10 cellular contexts compared by ENCODE assay signal in genomic region chr15:41561777-41562145, GRCh38. TPM values are rescaled to one million over a fixed set of nuclear protein-coding genes. Genes with fewer than 3 reads are reported as not detected.
DNase-seq lines count a peak whose midpoint lies in the region; ATAC-seq and TF ChIP-seq lines count a peak whose summit lies in the region.
"Had no signal": no experiment of that assay in that cellular context is flagged by ENCODE, and none has a peak within 500 bp of the region (broad histone marks: within the 10 kb centered on the region; RNA-seq: fewer than 3 reads in every experiment).

No MANE protein-coding gene starts in this region.

- 0 out of 2 replicates have a peak, but pooled peaks have one; percentile 8 for TF ChIP-seq CTCF in SK-N-SH (IDR thresholded peaks at IDR 0.05)

- no peaks in the 10 kb centered on the region for H3K9me2 ChIP-seq in SK-N-SH

- H3K4ac ChIP-seq in mesendoderm (ENCODE audit: low read depth, low read length) = no peak overlapping the region

- peak overlapping the region; percentile 70 for H3K56ac ChIP-seq in mesendoderm (ENCODE audit: low read length)

- POLR2A ChIA-PET in SK-N-SH (lab: Yijun Ruan, JAX) = no interaction called here

- H3K4me1 ChIP-seq in SK-N-SH (ENCODE audit: control insufficient read depth in 1 of 2, insufficient read depth in 2 of 2, low read depth in 1 of 2, low read length in 1 of 2) (peaks cover 4 to 37% of the 10 kb centered on the region in 2 experiments; a peak in 3 of 4 replicates), mesendoderm (ENCODE audit: control insufficient read depth, low read depth, low read length) (peaks cover 42% of the 10 kb centered on the region)

- no peak overlapping the region for H3K18ac ChIP-seq in mesendoderm (ENCODE audit: low read length)

- DNase-seq in SK-N-SH (no peak), fibroblast of peridontal ligament (ENCODE audit: extremely low read depth) (peak; percentile 31), mesendoderm (peak; percentile 60), ureter (ENCODE audit: low spot score) (peak; percentile 52), KG1 (lab: John Stamatoyannopoulos, UW) (no peak), AML-193 (lab: John Stamatoyannopoulos, UW) (no peak)
- no peak for DNase-seq in stimulated activated CD4-positive, alpha-beta T cell treated with anti-CD3 and anti-CD28 coated beads, Interleukin-4, amount 100 ng/mL, for 4 hours
- DNase-seq: NCI-H2029, SIG-M5 had no signal

- no peak overlapping the region for H2BK15ac ChIP-seq in mesendoderm (replicated peaks; ENCODE audit: low read depth)

- no peak overlapping the region for H2BK120ac ChIP-seq in mesendoderm (ENCODE audit: low read depth, low read length)

- no peaks in the 10 kb centered on the region for H4K20me1 ChIP-seq in SK-N-SH (ENCODE audit: insufficient read depth)

- no peak overlapping the region for H4K5ac ChIP-seq in mesendoderm (ENCODE audit: low read length)

- H3K36me3 ChIP-seq in SK-N-SH (replicated peaks in 1 of 2; ENCODE audit: control insufficient read depth in 1 of 2, insufficient read depth in 2 of 2, low read length in 1 of 2) (no peaks in the 10 kb centered on the region), mesendoderm (ENCODE audit: control insufficient read depth, insufficient read depth, low read length) (peaks cover 5% of the 10 kb centered on the region)

- no peak overlapping the region for H2BK5ac ChIP-seq in mesendoderm (ENCODE audit: low read length)

- no peak overlapping the region for H3K23ac ChIP-seq in mesendoderm (ENCODE audit: low read length)

- no peak for TF ChIP-seq EP300 in SK-N-SH (IDR thresholded peaks at IDR 0.05; ENCODE audit: borderline replicate concordance in 1 of 2, low read depth in 1 of 2, low read length in 1 of 2)

- H3K9me3 ChIP-seq in SK-N-SH = no peaks in the 10 kb centered on the region

- H2AK5ac ChIP-seq in mesendoderm (ENCODE audit: low read length) = no peak overlapping the region

- H2AFZ ChIP-seq in SK-N-SH (ENCODE audit: low read depth) = no peak overlapping the region

- no peak overlapping the region for H3K9ac ChIP-seq in SK-N-SH
- H3K9ac ChIP-seq in mesendoderm (ENCODE audit: low read length) = peak overlapping the region; percentile 36

- no peak overlapping the region for H3K4me2 ChIP-seq in SK-N-SH
- H3K4me2 ChIP-seq in mesendoderm (ENCODE audit: low read length) = no peak overlapping the region

- H3F3A ChIP-seq in SK-N-SH (replicated peaks; ENCODE audit: insufficient read depth) = peaks cover 20% of the 10 kb centered on the region

- H4K8ac ChIP-seq in mesendoderm (ENCODE audit: low read depth, low read length) = no peak overlapping the region

- H3K4me3 ChIP-seq in SK-N-SH (ENCODE audit: low read depth in 2 of 2, low read length in 1 of 2) (no peak overlapping the region), mesendoderm (ENCODE audit: low read length) (no peak overlapping the region)

- TF ChIP-seq RAD21 in SK-N-SH (IDR thresholded peaks at IDR 0.05; ENCODE audit: low read length) = no peak

- ATAC-seq in SK-N-SH treated with all-trans-retinoic acid at 6 μM for 48 hours = no peak

- no CpG with 5 or more reads among the region's 3 CpGs for WGBS in SK-N-SH (ENCODE audit: low lambda C conversion rate)
- WGBS in mesendoderm (ENCODE audit: extremely low coverage, insufficient coverage, low lambda C conversion rate) = no CpG with 5 or more reads among the region's 3 CpGs

- CTCF ChIA-PET in SK-N-SH (lab: Yijun Ruan, JAX) = interaction anchor here (0.8 to 3.3 kb wide), 6 partner anchors 9 to 250 kb away, joined by 3 to 10 read pairs (median 7); no protein-coding TSS in a partner anchor

- H3K27me3 ChIP-seq in SK-N-SH (ENCODE audit: insufficient read depth) = no peaks in the 10 kb centered on the region
- no peaks in the 10 kb centered on the region for H3K27me3 ChIP-seq in mesendoderm (ENCODE audit: insufficient read depth, low read length, poor library complexity)

- H3K79me2 ChIP-seq in SK-N-SH (ENCODE audit: insufficient read depth) = no peaks in the 10 kb centered on the region
- H3K79me2 ChIP-seq in mesendoderm (ENCODE audit: control insufficient read depth, insufficient read depth, low read length) = peaks cover 19% of the 10 kb centered on the region

- H3K79me1 ChIP-seq in mesendoderm (ENCODE audit: low read length) = peaks cover 28% of the 10 kb centered on the region

- no peak overlapping the region for H3K27ac ChIP-seq in SK-N-SH (ENCODE audit: low read depth in 2 of 2, low read length in 1 of 2)
- H3K27ac ChIP-seq in mesendoderm (ENCODE audit: low read depth, low read length) = peak overlapping the region; percentile 45

TF ChIP-seq in SK-N-SH, 30 proteins besides CTCF, POLR2A, EP300 and RAD21 (continues in another document):
- no peak for TF ChIP-seq RXRA (IDR thresholded peaks at IDR 0.05; ENCODE audit: borderline replicate concordance, low read depth)
- TF ChIP-seq EZH2phosphoT487 (IDR thresholded peaks at IDR 0.05; ENCODE audit: borderline replicate concordance, low read depth) = no peak
- TF ChIP-seq GATA2 (CRISPR knock-in tag; IDR thresholded peaks at IDR 0.05) = no peak
- TF ChIP-seq REST (IDR thresholded peaks at IDR 0.05; ENCODE audit: low read depth, low read length) = no peak
- TF ChIP-seq ELF1 (IDR thresholded peaks at IDR 0.05) = no peak
- TF ChIP-seq YY1 (IDR thresholded peaks at IDR 0.05; ENCODE audit: low read depth) = no peak

TF ChIP-seq in SK-N-SH treated with all-trans-retinoic acid at 6 μM for 48 hours, 23 proteins besides CTCF, POLR2A, EP300 and RAD21:
- TF ChIP-seq ZC3H10 (CRISPR knock-in tag; IDR thresholded peaks at IDR 0.05) = no peak
- no peak for TF ChIP-seq PATZ1 (CRISPR knock-in tag; IDR thresholded peaks at IDR 0.05; ENCODE audit: borderline replicate concordance)

RNA-seq across cellular contexts. Expression of gene TYRO3, which starts 2.7 kb away (rescaled TPM):
- 8.7 and 10.3 TPM in 2 replicates for polyA plus RNA-seq in SK-N-SH (2012; rRNA removed)
- polyA plus RNA-seq in SK-N-SH (2012; cell fraction: cytosol; rRNA removed) = 4.9 and 8.9 TPM in 2 replicates
- 9.2 and 10.5 TPM in 2 replicates for polyA plus RNA-seq in SK-N-SH (2012; cell fraction: nucleus; rRNA removed)
- polyA plus RNA-seq in mesendoderm (2013, experiment 1 of 2) = 38.3 TPM
- polyA plus RNA-seq in mesendoderm (2013, experiment 2 of 2) = 37.8 TPM
- 9.6 TPM for total RNA-seq in ureter

RNA-seq across cellular contexts. Expression of gene RPAP1, which starts 17.7 kb away (rescaled TPM):
- polyA plus RNA-seq in SK-N-SH (2012; rRNA removed) = 18.0 and 20.2 TPM in 2 replicates
- 8.4 and 10.4 TPM in 2 replicates for polyA plus RNA-seq in SK-N-SH (2012; cell fraction: cytosol; rRNA removed)
- 54.9 and 55.9 TPM in 2 replicates for polyA plus RNA-seq in SK-N-SH (2012; cell fraction: nucleus; rRNA removed)
- 37.7 TPM for polyA plus RNA-seq in mesendoderm (2013, experiment 1 of 2)
- 34.9 TPM for polyA plus RNA-seq in mesendoderm (2013, experiment 2 of 2)
- total RNA-seq in ureter = 34.5 TPM

RNA-seq across cellular contexts. Expression of gene LTK, which starts 48.1 kb away (rescaled TPM):
- polyA plus RNA-seq in SK-N-SH (2012; rRNA removed) = 0.06 and 0.07 TPM in 2 replicates
- polyA plus RNA-seq in SK-N-SH (2012; cell fraction: cytosol; rRNA removed) = 0.01 and 0.07 TPM in 2 replicates
- 0.87 and 1.6 TPM in 2 replicates for polyA plus RNA-seq in SK-N-SH (2012; cell fraction: nucleus; rRNA removed)
- 0.15 TPM for polyA plus RNA-seq in mesendoderm (2013, experiment 1 of 2)
- polyA plus RNA-seq in mesendoderm (2013, experiment 2 of 2) = 0.14 TPM
- total RNA-seq in ureter = 0.73 TPM

Comparison
In these comparisons a context has a peak if more than half of its experiments do, and no peak if none do; other contexts are left out.
1. DNase-seq: peak in fibroblast of peridontal ligament (single experiment), mesendoderm (single experiment) and ureter (single experiment); none in SK-N-SH (single experiment), KG1 (single experiment), stimulated activated CD4-positive, alpha-beta T cell treated with anti-CD3 and anti-CD28 coated beads, Interleukin-4, amount 100 ng/mL, for 4 hours (0 of 2) and AML-193 (0 of 2).